18 cellular contexts compared by ENCODE assay signal in genomic region chr9:120235081-120235480, GRCh38.
DNase-seq lines count a peak whose midpoint lies in the region; ATAC-seq and TF ChIP-seq lines count a peak whose summit lies in the region.
"Had no signal": no experiment of that assay in that cellular context is flagged by ENCODE, and none has a peak within 500 bp of the region (broad histone marks: within the 10 kb centered on the region; RNA-seq: fewer than 3 reads in every experiment).

No MANE protein-coding gene starts in this region.

- no peaks in the 10 kb centered on the region for H3K27me3 ChIP-seq in CD4-positive, alpha-beta T cell (ENCODE audit: control insufficient read depth, insufficient read depth, low read length)
- H3K27me3 ChIP-seq: BLaER1 treated with 17β-estradiol and CSF1 and Interleukin-3, amounts not matched to agents 10 nM and 100 nM had no signal

- no peak for ATAC-seq in activated CD8-positive, alpha-beta T cell treated with anti-CD3 and anti-CD28 coated beads for 36 hours
- no peak for ATAC-seq in CD4-positive, alpha-beta T cell (ENCODE audit: poor library complexity)
- ATAC-seq in left cardiac atrium: no peak
- ATAC-seq: K562, Panc1 had no signal

- H3K27ac ChIP-seq in CD4-positive, alpha-beta T cell (ENCODE audit: low read depth, low read length): no peak overlapping the region
- H3K27ac ChIP-seq: BLaER1 treated with 17β-estradiol and CSF1 and Interleukin-3, amounts not matched to agents 10 nM and 100 nM had no signal

- H3K4me3 Mint-ChIP-seq in glutamatergic neuron (ENCODE audit: unreplicated experiment): peak overlapping the region; percentile 55
- H3K4me3 Mint-ChIP-seq in activated CD8-positive, alpha-beta T cell treated with anti-CD3 and anti-CD28 coated beads for 36 hours: no peak overlapping the region
- no peak overlapping the region for H3K4me3 Mint-ChIP-seq in CD4-positive, alpha-beta T cell
- H3K4me3 Mint-ChIP-seq: HFFc6 had no signal

- H3K4me1 Mint-ChIP-seq in glutamatergic neuron (ENCODE audit: low read depth, unreplicated experiment): peaks cover 25% of the 10 kb centered on the region
- H3K4me1 Mint-ChIP-seq in activated CD8-positive, alpha-beta T cell treated with anti-CD3 and anti-CD28 coated beads for 36 hours (ENCODE audit: low read depth): no peaks in the 10 kb centered on the region
- H3K4me1 Mint-ChIP-seq in CD4-positive, alpha-beta T cell (ENCODE audit: low read depth): no peaks in the 10 kb centered on the region

- H3K27me3 Mint-ChIP-seq in glutamatergic neuron (ENCODE audit: unreplicated experiment): peaks cover 2% of the 10 kb centered on the region
- H3K27me3 Mint-ChIP-seq in activated CD8-positive, alpha-beta T cell treated with anti-CD3 and anti-CD28 coated beads for 36 hours: peaks cover 2% of the 10 kb centered on the region
- H3K27me3 Mint-ChIP-seq in CD4-positive, alpha-beta T cell: peaks cover 5% of the 10 kb centered on the region

- no peak for TF ChIP-seq CTCF in glutamatergic neuron (IDR thresholded peaks at IDR 0.05; ENCODE audit: partially characterized antibody, unreplicated experiment)
- TF ChIP-seq CTCF in activated CD8-positive, alpha-beta T cell treated with anti-CD3 and anti-CD28 coated beads for 36 hours (IDR thresholded peaks at IDR 0.05): no peak
- no peak for TF ChIP-seq CTCF in CD4-positive, alpha-beta T cell (IDR thresholded peaks at IDR 0.05)

- intact Hi-C loops in activated CD8-positive, alpha-beta T cell treated with anti-CD3 and anti-CD28 coated beads for 36 hours (cut with micrococcal nuclease): no loop called here
- intact Hi-C loops in CD4-positive, alpha-beta T cell (cut with DNase I, micrococcal nuclease): no loop called here
- intact Hi-C loops in left cardiac atrium (cut with DNase I): no loop called here

- H3K36me3 Mint-ChIP-seq in glutamatergic neuron (ENCODE audit: unreplicated experiment): peaks cover 4% of the 10 kb centered on the region
- no peaks in the 10 kb centered on the region for H3K36me3 Mint-ChIP-seq in activated CD8-positive, alpha-beta T cell treated with anti-CD3 and anti-CD28 coated beads for 36 hours (ENCODE audit: low read depth)
- H3K36me3 Mint-ChIP-seq in CD4-positive, alpha-beta T cell (ENCODE audit: low read depth): no peaks in the 10 kb centered on the region

- H3K9me3 Mint-ChIP-seq in glutamatergic neuron (ENCODE audit: unreplicated experiment): peaks cover 6% of the 10 kb centered on the region
- no peaks in the 10 kb centered on the region for H3K9me3 Mint-ChIP-seq in activated CD8-positive, alpha-beta T cell treated with anti-CD3 and anti-CD28 coated beads for 36 hours
- H3K9me3 Mint-ChIP-seq in CD4-positive, alpha-beta T cell: no peaks in the 10 kb centered on the region

- POLR2A ChIA-PET in activated CD8-positive, alpha-beta T cell treated with anti-CD3 and anti-CD28 coated beads for 36 hours (lab: Charles Lee): no interaction called here
- POLR2A ChIA-PET in CD4-positive, alpha-beta T cell (lab: Charles Lee): no interaction called here

- peak; percentile 91 for DNase-seq in DMS 273 treated with DMSO at 0.1 percent for 48 hours (lab: John Stamatoyannopoulos, UW)
- peak; percentile 56 for DNase-seq in NCI-H1092 treated with DMSO at 0.1 percent for 48 hours (lab: John Stamatoyannopoulos, UW)
- peak; percentile 94 for DNase-seq in NCI-H2171 (lab: John Stamatoyannopoulos, UW)
- no peak for DNase-seq in glutamatergic neuron
- no peak for DNase-seq in NCI-H1048 (lab: John Stamatoyannopoulos, UW)
- no peak for DNase-seq in activated CD8-positive, alpha-beta T cell treated with anti-CD3 and anti-CD28 coated beads for 36 hours
- no peak for DNase-seq in CD4-positive, alpha-beta T cell
- DNase-seq in left cardiac atrium: no peak
- DNase-seq: GDM1, H7, HFFc6, NCI-H1417 treated with DMSO at 0.1 percent for 48 hours, NCI-H2081, NCI-H446 treated with DMSO at 0.1 percent for 48 hours, NCI-H774 had no signal

- no peaks in the 10 kb centered on the region for H3K9me3 ChIP-seq in CD4-positive, alpha-beta T cell (ENCODE audit: control insufficient read depth, low read length)

- CTCF ChIA-PET in activated CD8-positive, alpha-beta T cell treated with anti-CD3 and anti-CD28 coated beads for 36 hours (lab: Charles Lee): no interaction called here
- CTCF ChIA-PET in CD4-positive, alpha-beta T cell (lab: Charles Lee): no interaction called here

- H3K27ac Mint-ChIP-seq in glutamatergic neuron (ENCODE audit: unreplicated experiment): no peak overlapping the region
- H3K27ac Mint-ChIP-seq in activated CD8-positive, alpha-beta T cell treated with anti-CD3 and anti-CD28 coated beads for 36 hours: no peak overlapping the region
- no peak overlapping the region for H3K27ac Mint-ChIP-seq in CD4-positive, alpha-beta T cell
- H3K27ac Mint-ChIP-seq: HFFc6 had no signal

Comparison
In these comparisons a context has a peak if more than half of its experiments do, and no peak if none do; other contexts are left out.
1. DNase-seq: peak in DMS 273 treated with DMSO at 0.1 percent for 48 hours (single experiment), NCI-H1092 treated with DMSO at 0.1 percent for 48 hours (single experiment) and NCI-H2171 (single experiment); none in glutamatergic neuron (single experiment), NCI-H1048 (single experiment), activated CD8-positive, alpha-beta T cell treated with anti-CD3 and anti-CD28 coated beads for 36 hours (single experiment), CD4-positive, alpha-beta T cell (0 of 10) and left cardiac atrium (single experiment).